ENCODE assay signal across 20 cellular contexts in the genomic region with DNA sequence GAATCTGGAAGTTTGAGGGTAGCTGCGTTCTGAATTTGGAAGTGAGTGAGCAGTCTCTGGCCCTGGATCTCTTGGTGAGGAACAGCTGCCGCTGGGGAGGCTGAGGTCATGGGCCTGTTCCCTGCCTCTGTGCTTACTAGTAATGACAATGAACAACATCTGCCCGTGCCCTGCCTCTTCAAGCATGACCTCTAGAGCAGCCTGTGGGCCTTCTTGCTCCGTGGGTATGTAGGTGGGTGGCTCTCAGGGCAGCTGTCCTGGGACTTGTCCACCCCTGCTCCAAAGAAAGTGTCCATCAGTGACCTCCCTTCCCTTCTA.
DNase-seq lines count a peak whose midpoint lies in the region; ATAC-seq and TF ChIP-seq lines count a peak whose summit lies in the region.
"Had no signal": no experiment of that assay in that cellular context is flagged by ENCODE, and none has a peak within 500 bp of the region (broad histone marks: within the 10 kb centered on the region; RNA-seq: fewer than 3 reads in every experiment).

No MANE protein-coding gene starts in this region.

- H3K4me1 ChIP-seq in adipocyte (ENCODE audit: control insufficient read depth, insufficient read depth, low read length) (peaks cover 28% of the 10 kb centered on the region), gastroesophageal sphincter (peaks cover 0 to 33% (median 4%) of the 10 kb centered on the region in 3 donors), mucosa of descending colon (ENCODE audit: low read depth) (peaks cover 5% of the 10 kb centered on the region), tibial artery (peaks cover 0 to 39% (median 25%) of the 10 kb centered on the region in 4 donors)

- H3K36me3 Mint-ChIP-seq in mesothelial cell of epicardium: no peaks in the 10 kb centered on the region
- H3K36me3 Mint-ChIP-seq: CD8-positive, alpha-beta T cell; stimulated activated memory B cell treated with anti-CD40 and anti-IgM and Interleukin-4, amounts not matched to agents 10 μg/mL and 1 μg/mL and 100 μg/mL, for 72 hours had no signal

- H3K9me3 Mint-ChIP-seq in mesothelial cell of epicardium: no peaks in the 10 kb centered on the region

- H3K9ac ChIP-seq in adipocyte (ENCODE audit: low read length): no peak overlapping the region

- peaks cover 4% of the 10 kb centered on the region for H3K4me1 Mint-ChIP-seq in mesothelial cell of epicardium
- H3K4me1 Mint-ChIP-seq: stimulated activated memory B cell treated with anti-CD40 and anti-IgM and Interleukin-4, amounts not matched to agents 10 μg/mL and 1 μg/mL and 100 μg/mL, for 72 hours had no signal

- TF ChIP-seq CTCF in gastroesophageal sphincter (IDR thresholded peaks at IDR 0.05) (no peak), mucosa of descending colon (IDR thresholded peaks at IDR 0.05) (no peak), tibial artery (IDR thresholded peaks at IDR 0.05) (no peak), mesothelial cell of epicardium (IDR thresholded peaks at IDR 0.05; ENCODE audit: unreplicated experiment) (no peak)

- H3K27ac ChIP-seq in gastroesophageal sphincter (peak overlapping the region in 3 of 4 donors; percentile 2 to 70 (median 65)), tibial artery (peak overlapping the region; percentile 5 to 8)
- H3K27ac ChIP-seq: cardiac muscle cell, right lobe of liver had no signal

- H3K9me3 ChIP-seq in adipocyte (ENCODE audit: control insufficient read depth, low read length) (no peaks in the 10 kb centered on the region), gastroesophageal sphincter (no peaks in the 10 kb centered on the region), mucosa of descending colon (peaks cover 2% of the 10 kb centered on the region), tibial artery (no peaks in the 10 kb centered on the region)
- H3K9me3 ChIP-seq: right lobe of liver, thoracic aorta had no signal

- peak; percentile 26 for ATAC-seq in gastroesophageal sphincter
- peak; percentile 6 for ATAC-seq in mucosa of descending colon
- ATAC-seq in HG02759 (IDR thresholded peaks at IDR 0.05; ENCODE audit: unreplicated experiment): no peak
- ATAC-seq: CD8-positive, alpha-beta T cell; right lobe of liver; stimulated activated memory B cell treated with anti-CD40 and anti-IgM and Interleukin-4, amounts not matched to agents 10 μg/mL and 1 μg/mL and 100 μg/mL, for 72 hours had no signal

- H3K36me3 ChIP-seq in adipocyte (ENCODE audit: control insufficient read depth, insufficient read depth, low read length, severe bottlenecking) (no peaks in the 10 kb centered on the region), gastroesophageal sphincter (no peaks in the 10 kb centered on the region), mucosa of descending colon (ENCODE audit: low read depth) (no peaks in the 10 kb centered on the region), tibial artery (no peaks in the 10 kb centered on the region)
- H3K36me3 ChIP-seq: cardiac muscle cell, right lobe of liver, thoracic aorta had no signal

- H3K4me3 Mint-ChIP-seq in mesothelial cell of epicardium: no peak overlapping the region
- H3K4me3 Mint-ChIP-seq: CD8-positive, alpha-beta T cell; stimulated activated memory B cell treated with anti-CD40 and anti-IgM and Interleukin-4, amounts not matched to agents 10 μg/mL and 1 μg/mL and 100 μg/mL, for 72 hours had no signal

- no peak overlapping the region for H3K27ac Mint-ChIP-seq in mesothelial cell of epicardium
- H3K27ac Mint-ChIP-seq: CD8-positive, alpha-beta T cell; stimulated activated memory B cell treated with anti-CD40 and anti-IgM and Interleukin-4, amounts not matched to agents 10 μg/mL and 1 μg/mL and 100 μg/mL, for 72 hours had no signal

- no peak overlapping the region for H3K4me3 ChIP-seq in adipocyte (ENCODE audit: low read length)
- no peak overlapping the region for H3K4me3 ChIP-seq in gastroesophageal sphincter
- no peak overlapping the region for H3K4me3 ChIP-seq in mucosa of descending colon
- no peak overlapping the region for H3K4me3 ChIP-seq in tibial artery
- H3K4me3 ChIP-seq: cardiac muscle cell, right lobe of liver, thoracic aorta had no signal

- H3K27me3 Mint-ChIP-seq in mesothelial cell of epicardium (ENCODE audit: low read depth): no peaks in the 10 kb centered on the region
- H3K27me3 Mint-ChIP-seq: stimulated activated memory B cell treated with anti-CD40 and anti-IgM and Interleukin-4, amounts not matched to agents 10 μg/mL and 1 μg/mL and 100 μg/mL, for 72 hours had no signal

- DNase-seq in adipocyte (ENCODE audit: low read depth) (peak; percentile 20), mucosa of descending colon (no peak), tibial artery (peak in 1 of 2 donors; percentile 47), mesothelial cell of epicardium (ENCODE audit: low spot score in 2 of 2, unreplicated experiment in 2 of 2) (no peak), cortex of kidney (lab: John Stamatoyannopoulos, UW) (no peak)
- DNase-seq: activated CD4-positive, alpha-beta T cell treated with anti-CD3 and anti-CD28 coated beads, Interleukin-2, amount 50 U/mL, for 1 hour; activated gamma-delta T cell treated with Interleukin-2 at 50 U/mL for 16 hours; activated T-cell treated with anti-CD3 and anti-CD28 coated beads for 4 hours; CD8-positive, alpha-beta T cell; DMS53; KG1; NCI-H1930; NCI-H345; right lobe of liver; T-helper 2 cell had no signal

- TF ChIP-seq EP300 in gastroesophageal sphincter (IDR thresholded peaks at IDR 0.05): no peak

- 100% methylated on average over 1 of the region's 4 CpGs; no CpG with 5 or more reads in 1 of the 2 donors for WGBS in gastroesophageal sphincter (ENCODE audit: low coverage in 1 of 2), 2 donors

- H3K27me3 ChIP-seq in adipocyte (replicated peaks; ENCODE audit: control insufficient read depth, insufficient read depth, low read length) (no peaks in the 10 kb centered on the region), gastroesophageal sphincter (no peaks in the 10 kb centered on the region), tibial artery (no peaks in the 10 kb centered on the region)
- H3K27me3 ChIP-seq: cardiac muscle cell, right lobe of liver had no signal

- intact Hi-C loops in mucosa of descending colon (cut with DNase I, micrococcal nuclease): no loop called here
- intact Hi-C loops in tibial artery (cut with DNase I; ENCODE audit: low total_unique reads): no loop called here

- no peak for TF ChIP-seq POLR2A in gastroesophageal sphincter (IDR thresholded peaks at IDR 0.05)
